Comparison of ENCODE assay signal across 8 cellular contexts in the genomic region with DNA sequence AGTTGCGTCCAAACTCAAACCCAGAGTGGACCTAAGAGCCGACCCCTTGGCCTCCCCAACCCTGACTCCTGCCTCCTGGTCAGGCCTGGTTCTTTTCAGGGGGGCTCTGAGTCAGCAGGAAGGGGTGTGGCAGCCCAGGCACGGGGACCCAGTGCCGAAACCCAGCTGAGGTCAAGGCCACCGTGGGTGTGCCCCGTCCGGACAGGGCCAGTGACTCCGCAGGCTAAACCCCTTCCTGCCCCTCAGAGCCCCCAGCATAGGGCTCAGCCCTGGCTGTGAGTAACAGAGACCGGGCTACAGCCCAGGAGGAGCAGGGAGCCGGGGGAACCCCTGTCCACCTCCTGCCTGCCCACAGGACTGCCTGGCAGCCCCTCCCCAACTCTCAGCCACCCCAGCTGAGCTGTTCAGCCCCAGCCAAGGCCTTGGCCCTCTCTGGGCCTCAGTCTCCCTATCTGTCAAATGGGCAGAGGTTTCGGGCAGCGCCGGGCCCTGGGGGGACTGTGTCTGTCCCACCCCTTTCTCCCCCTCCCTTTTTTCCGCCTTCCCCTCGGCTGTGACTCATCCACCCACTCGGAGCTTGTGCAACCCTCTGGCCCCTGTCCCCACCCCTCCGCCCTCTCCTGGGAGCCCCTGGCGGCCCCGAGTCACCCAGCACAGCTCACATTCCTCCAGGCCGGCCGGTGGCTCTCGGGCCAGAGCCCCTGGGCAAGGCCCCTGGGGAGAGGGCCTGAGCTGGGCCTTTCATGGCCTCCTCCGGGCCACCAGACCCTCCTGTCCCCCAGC. TPM values are rescaled to one million over a fixed set of nuclear protein-coding genes. Genes with fewer than 3 reads are reported as not detected.
DNase-seq lines count a peak whose midpoint lies in the region; ATAC-seq and TF ChIP-seq lines count a peak whose summit lies in the region.

No MANE protein-coding gene starts in this region.

- H3K27ac ChIP-seq in Peyer's patch = peak overlapping the region; percentile 96 to 100 (median 98)
- H3K27ac ChIP-seq in breast epithelium = peak overlapping the region; percentile 97 to 100
- peak overlapping the region; percentile 98 for H3K27ac ChIP-seq in layer of hippocampus (ENCODE audit: low read depth, low read length)

- H3K4me3 ChIP-seq in Peyer's patch = peak overlapping the region; percentile 6 to 100 (median 56)
- H3K4me3 ChIP-seq in breast epithelium = peak overlapping the region; percentile 36 to 98 (median 83)

- H3K4me3 Mint-ChIP-seq in Calu3 (ENCODE audit: low read depth, unreplicated experiment) = peak overlapping the region; percentile 82

- H3K27ac Mint-ChIP-seq in Calu3 (ENCODE audit: unreplicated experiment) = peak overlapping the region; percentile 56

- no TSS peak for BruUV-seq in Calu3 (replicated peaks; lab: Mats Ljungman, UMichigan)

- H3K4me1 ChIP-seq in Peyer's patch (peaks cover 9 to 91% (median 54%) of the 10 kb centered on the region in 4 donors), breast epithelium (peaks cover 40 to 51% of the 10 kb centered on the region in 2 donors)

- H3K9me3 ChIP-seq in Peyer's patch = no peaks in the 10 kb centered on the region
- H3K9me3 ChIP-seq in breast epithelium = no peaks in the 10 kb centered on the region

- CTCF ChIA-PET in Calu3 (lab: Charles Lee) = interaction anchor here (0.6 to 1.0 kb wide), 3 partner anchors 71 to 319 kb away, joined by 3 to 6 read pairs (median 4); no protein-coding TSS in a partner anchor

- peaks cover 16% of the 10 kb centered on the region for H3K4me1 Mint-ChIP-seq in Calu3 (ENCODE audit: low read depth, unreplicated experiment)

- H3K27me3 ChIP-seq in Peyer's patch (no peaks in the 10 kb centered on the region), breast epithelium (no peaks in the 10 kb centered on the region), layer of hippocampus (ENCODE audit: control insufficient read depth, insufficient read depth, low read length) (no peaks in the 10 kb centered on the region)

- H3K36me3 ChIP-seq in Peyer's patch = peaks cover 0 to 33% (median 0%) of the 10 kb centered on the region in 3 donors
- peaks cover 9% of the 10 kb centered on the region for H3K36me3 ChIP-seq in breast epithelium

- peaks cover 81% of the 10 kb centered on the region for H3K36me3 Mint-ChIP-seq in Calu3 (ENCODE audit: insufficient read depth, unreplicated experiment)

- intact Hi-C loops in Calu3 (cut with micrococcal nuclease; ENCODE audit: unreplicated experiment) = loop anchor here (10.0 kb wide), 1 partner anchor 127 kb away; a partner anchor contains a TSS
- intact Hi-C loops in breast epithelium (cut with DNase I; ENCODE audit: low total_unique reads) = no loop called here

- H3K27me3 Mint-ChIP-seq in Calu3 (ENCODE audit: unreplicated experiment) = no peaks in the 10 kb centered on the region

- no peaks in the 10 kb centered on the region for H3K9me3 Mint-ChIP-seq in Calu3 (ENCODE audit: low read depth, unreplicated experiment)

- peak; percentile 88 for DNase-seq in Calu3
- peak in 2 of 3 donors; percentile 88 to 90 for DNase-seq in Peyer's patch
- peak; percentile 79 to 87 for DNase-seq in breast epithelium (ENCODE audit: low spot score in 2 of 2)
- peak; percentile 66 for DNase-seq in stimulated activated CD8-positive, alpha-beta memory T cell treated with anti-CD3 and anti-CD28 coated beads, Interleukin-12 subunit alpha, Interleukin-12 subunit beta, amount 100 ng/mL, for 4 hours (ENCODE audit: low read depth)
- DNase-seq in NCI-H2029 (lab: John Stamatoyannopoulos, UW) = no peak

- TF ChIP-seq CTCF in Calu3 (IDR thresholded peaks at IDR 0.05; ENCODE audit: unreplicated experiment) = no peak
- TF ChIP-seq CTCF in Peyer's patch (IDR thresholded peaks at IDR 0.05) = peak in 3 of 6 experiments; percentile 31 to 36 (median 34)
- no peak for TF ChIP-seq CTCF in breast epithelium (IDR thresholded peaks at IDR 0.05)

- ATAC-seq in HG03378 (IDR thresholded peaks at IDR 0.05; ENCODE audit: unreplicated experiment) (no peak), HG02759 (IDR thresholded peaks at IDR 0.05; ENCODE audit: unreplicated experiment) (no peak)

- TF ChIP-seq POLR2A in Peyer's patch (IDR thresholded peaks at IDR 0.05) = peak; percentile 39 to 56
- TF ChIP-seq POLR2A in breast epithelium (IDR thresholded peaks at IDR 0.05) = no peak

RNA-seq across cellular contexts. Expression of a gene that starts 8.6 kb away (rescaled TPM):
- total RNA-seq in Calu3 (2022) = 38.0 and 44.7 TPM in 2 replicates
- 100 to 1,000 TPM in 2 of 4 donors, 10 to 100 TPM in 2; 74.3 to 149 (median 96.1) TPM for total RNA-seq in Peyer's patch
- 10 to 100 TPM; 29.0 to 38.7 (median 29.8) TPM for total RNA-seq in breast epithelium

RNA-seq across cellular contexts. Expression of a gene that starts 50.6 kb away (rescaled TPM):
- total RNA-seq in Calu3 (2022) (29.3 and 35.7 TPM in 2 replicates), Peyer's patch (10 to 100 TPM; 15.9 to 47.9 (median 24.2) TPM), breast epithelium (10 to 100 TPM in 2 of 3 donors, 1 to 10 TPM in 1; 9.4 to 17.0 (median 15.7) TPM)
